32 cellular contexts compared by ENCODE assay signal in genomic region chr3:38630070-38630469, GRCh38. TPM values are rescaled to one million over a fixed set of nuclear protein-coding genes. Genes with fewer than 3 reads are reported as not detected.
"Had no signal": no experiment of that assay in that cellular context is flagged by ENCODE, and none has a peak within 500 bp of the region (broad histone marks: within the 10 kb centered on the region; RNA-seq: fewer than 3 reads in every experiment).

No MANE protein-coding gene starts in this region.

- H3K4me1 ChIP-seq: ascending aorta had no signal

- H3K27ac Mint-ChIP-seq: activated CD4-positive, alpha-beta T cell treated with anti-CD3 and anti-CD28 coated beads for 36 hours; activated CD4-positive, alpha-beta T cell treated with anti-CD3 and anti-CD28 coated beads, Interleukin-2, amount 10 ng/mL, durations not matched to agents 7 days and 5 days; activated CD8-positive, alpha-beta T cell treated with anti-CD3 and anti-CD28 coated beads, Interleukin-2, amount 10 ng/mL, durations not matched to agents 7 days and 5 days; activated naive CD4-positive, alpha-beta T cell treated with anti-CD3 and anti-CD28 coated beads, Interleukin-2, amount 50 U/mL, for 24 hours; activated naive CD8-positive, alpha-beta T cell treated with anti-CD3 and anti-CD28 coated beads, Interleukin-2, amount 10 ng/mL, durations not matched to agents 7 days and 5 days; activated T-cell treated with anti-CD3 and anti-CD28 coated beads, Interleukin-2, amount 50 U/mL, for 24 hours; activated T-helper 2 cell treated with anti-CD3 and anti-CD28 coated beads, Interferon-gamma antibody, Interleukin-2, Interleukin-4, amounts not matched to agents 10 μg/mL and 5 μg/mL and 100 μg/mL, durations not matched to agents 14 hours and 24 hours and 36 hours; T-helper 2 cell treated with Interferon-gamma antibody and Interleukin-4, amounts not matched to agents 5 μg/mL and 100 μg/mL, for 36 hours had no signal

- H3K36me3 ChIP-seq: ascending aorta, cardiac muscle cell, MG63 had no signal

- H3K9me3 ChIP-seq: ascending aorta, MG63, SJCRH30 had no signal

- H3K4me1 Mint-ChIP-seq: activated CD4-positive, alpha-beta T cell treated with anti-CD3 and anti-CD28 coated beads for 36 hours; activated naive CD4-positive, alpha-beta T cell treated with anti-CD3 and anti-CD28 coated beads, Interleukin-2, amount 50 U/mL, for 24 hours had no signal

- H3K4me3 ChIP-seq: ascending aorta, cardiac muscle cell, MG63, SJCRH30, SK-N-MC had no signal

- H3K36me3 Mint-ChIP-seq: activated naive CD4-positive, alpha-beta T cell treated with anti-CD3 and anti-CD28 coated beads, Interleukin-2, amount 50 U/mL, for 24 hours; activated naive CD8-positive, alpha-beta T cell treated with anti-CD3 and anti-CD28 coated beads, Interleukin-2, amount 10 ng/mL, durations not matched to agents 7 days and 5 days had no signal

- H3K27me3 Mint-ChIP-seq: activated CD4-positive, alpha-beta T cell treated with anti-CD3 and anti-CD28 coated beads for 36 hours; activated naive CD4-positive, alpha-beta T cell treated with anti-CD3 and anti-CD28 coated beads, Interleukin-2, amount 50 U/mL, for 24 hours; activated naive CD8-positive, alpha-beta T cell treated with anti-CD3 and anti-CD28 coated beads, Interleukin-2, amount 10 ng/mL, durations not matched to agents 7 days and 5 days; activated T-cell treated with anti-CD3 and anti-CD28 coated beads, Interleukin-2, amount 50 U/mL, for 24 hours had no signal

- ATAC-seq: activated CD4-positive, alpha-beta T cell treated with anti-CD3 and anti-CD28 coated beads for 36 hours; activated CD4-positive, CD25-positive, alpha-beta regulatory T cell treated with anti-CD3 and anti-CD28 coated beads, Interleukin-2, amount 50 U/mL, for 24 hours; activated CD8-positive, alpha-beta T cell treated with anti-CD3 and anti-CD28 coated beads, Interleukin-2, amount 10 ng/mL, durations not matched to agents 7 days and 5 days; PC-3 had no signal

- DNase-seq: activated CD4-positive, alpha-beta T cell treated with anti-CD3 and anti-CD28 coated beads for 36 hours; activated CD4-positive, alpha-beta T cell treated with anti-CD3 and anti-CD28 coated beads, Interleukin-2, amount 10 ng/mL, durations not matched to agents 7 days and 5 days; activated CD4-positive, alpha-beta T cell treated with anti-CD3 and anti-CD28 coated beads, Interleukin-2, amount 50 U/mL, for 48 hours; activated CD8-positive, alpha-beta T cell treated with anti-CD3 and anti-CD28 coated beads, Interleukin-2, amount 10 ng/mL, durations not matched to agents 7 days and 5 days; activated gamma-delta T cell; activated naive CD4-positive, alpha-beta T cell treated with Interleukin-2 at 50 U/mL for 16 hours; activated naive CD8-positive, alpha-beta T cell treated with anti-CD3 and anti-CD28 coated beads, Interleukin-2, amount 10 ng/mL, durations not matched to agents 7 days and 5 days; activated T-cell treated with anti-CD3 and anti-CD28 coated beads, Interleukin-2, amount 50 U/mL, for 24 hours; amygdala; Kasumi-1; MG63; NCI-H1048; NCI-H1105 treated with DMSO at 0.1 percent for 48 hours; NCI-H1436; NCI-H1694; NCI-H1930; NCI-H2081 treated with DMSO at 0.1 percent for 48 hours; NCI-H226; NCI-H446 treated with DMSO at 0.1 percent for 48 hours; NCI-H524; PC-3; SHP77; SJCRH30 had no signal

- H3K27me3 ChIP-seq: ascending aorta, MG63, SJCRH30 had no signal

- H3K4me3 Mint-ChIP-seq: activated CD4-positive, alpha-beta T cell treated with anti-CD3 and anti-CD28 coated beads for 36 hours; activated CD4-positive, alpha-beta T cell treated with anti-CD3 and anti-CD28 coated beads, Interleukin-2, amount 10 ng/mL, durations not matched to agents 7 days and 5 days; activated CD8-positive, alpha-beta T cell treated with anti-CD3 and anti-CD28 coated beads, Interleukin-2, amount 10 ng/mL, durations not matched to agents 7 days and 5 days; activated naive CD4-positive, alpha-beta T cell treated with anti-CD3 and anti-CD28 coated beads, Interleukin-2, amount 50 U/mL, for 24 hours; activated naive CD8-positive, alpha-beta T cell treated with anti-CD3 and anti-CD28 coated beads, Interleukin-2, amount 10 ng/mL, durations not matched to agents 7 days and 5 days; activated T-cell treated with anti-CD3 and anti-CD28 coated beads, Interleukin-2, amount 50 U/mL, for 24 hours; T-helper 2 cell treated with Interferon-gamma antibody and Interleukin-4, amounts not matched to agents 5 μg/mL and 100 μg/mL, for 36 hours had no signal

- H3K27ac ChIP-seq: ascending aorta, cardiac muscle cell, RWPE1, SJCRH30, SK-N-MC had no signal

- H3K9me3 Mint-ChIP-seq: activated CD4-positive, alpha-beta T cell treated with anti-CD3 and anti-CD28 coated beads, Interleukin-2, amount 10 ng/mL, durations not matched to agents 7 days and 5 days; activated naive CD4-positive, alpha-beta T cell treated with anti-CD3 and anti-CD28 coated beads, Interleukin-2, amount 50 U/mL, for 24 hours; activated naive CD8-positive, alpha-beta T cell treated with anti-CD3 and anti-CD28 coated beads, Interleukin-2, amount 10 ng/mL, durations not matched to agents 7 days and 5 days; activated T-cell treated with anti-CD3 and anti-CD28 coated beads, Interleukin-2, amount 50 U/mL, for 24 hours; activated T-helper 2 cell treated with anti-CD3 and anti-CD28 coated beads, Interferon-gamma antibody, Interleukin-2, Interleukin-4, amounts not matched to agents 10 μg/mL and 5 μg/mL and 100 μg/mL, durations not matched to agents 14 hours and 24 hours and 36 hours; T-helper 2 cell treated with Interferon-gamma antibody and Interleukin-4, amounts not matched to agents 5 μg/mL and 100 μg/mL, for 36 hours had no signal

RNA-seq across cellular contexts. Expression of gene SCN5A, which starts 19.4 kb away (rescaled TPM):
- total RNA-seq: activated CD4-positive, alpha-beta T cell treated with anti-CD3 and anti-CD28 coated beads, Interleukin-2, amount 10 ng/mL, durations not matched to agents 7 days and 5 days; activated T-helper 2 cell treated with anti-CD3 and anti-CD28 coated beads, Interferon-gamma antibody, Interleukin-2, Interleukin-4, amounts not matched to agents 10 μg/mL and 5 μg/mL and 100 μg/mL, durations not matched to agents 14 hours and 24 hours and 36 hours; PC-3; T-helper 1 cell treated with Interleukin-12 subunit alpha and Interleukin-12 subunit beta and Interleukin-4 antibody, amounts not matched to agents 30 ng/mL and 1 ng/mL, for 36 hours had no signal
